16 cellular contexts compared by ENCODE assay signal in the genomic region with DNA sequence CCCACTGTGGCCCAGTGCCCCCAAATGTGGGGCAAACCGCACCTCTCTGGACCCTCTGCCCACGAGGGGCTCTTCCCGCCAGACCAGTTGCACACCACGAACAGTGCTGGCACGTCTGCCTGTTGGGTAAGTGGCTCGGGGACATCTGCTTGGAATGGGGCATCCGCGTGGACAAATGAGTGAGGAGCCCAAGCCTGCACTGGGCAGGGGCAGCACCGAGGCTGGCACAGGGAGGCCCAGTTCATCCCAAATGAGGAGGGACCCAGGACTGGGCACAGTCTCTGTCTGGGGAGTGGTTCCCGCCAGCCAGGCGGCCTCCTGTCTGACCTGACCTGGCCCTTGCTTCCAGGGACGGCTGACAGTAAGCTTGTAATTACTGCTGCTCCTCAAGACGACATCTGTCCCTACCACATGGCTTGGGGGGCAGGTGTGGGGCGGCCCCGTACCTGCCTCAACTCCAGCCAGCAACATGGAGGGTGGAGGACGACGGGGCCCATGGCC. TPM values are rescaled to one million over a fixed set of nuclear protein-coding genes. Genes with fewer than 3 reads are reported as not detected.
DNase-seq lines count a peak whose midpoint lies in the region; ATAC-seq and TF ChIP-seq lines count a peak whose summit lies in the region.
"Had no signal": no experiment of that assay in that cellular context is flagged by ENCODE, and none has a peak within 500 bp of the region (broad histone marks: within the 10 kb centered on the region; RNA-seq: fewer than 3 reads in every experiment).

No MANE protein-coding gene starts in this region.

- H3K27me3 Mint-ChIP-seq in activated T-cell treated with anti-CD3 and anti-CD28 coated beads, Interleukin-2, amount 50 U/mL, for 72 hours (ENCODE audit: low read depth) = peaks cover 16% of the 10 kb centered on the region

- ATAC-seq in activated T-cell treated with anti-CD3 and anti-CD28 coated beads, Interleukin-2, amount 50 U/mL, for 72 hours (replicated peaks in 1 of 2) = no peak
- no peak for ATAC-seq in RWPE2 (ENCODE audit: low read depth)
- no peak for ATAC-seq in stimulated activated effector memory CD8-positive, alpha-beta T cell treated with anti-CD3 and anti-CD28 coated beads, Interleukin-12 subunit alpha, Interleukin-12 subunit beta, amount 100 ng/mL, for 72 hours

- H3K4me1 Mint-ChIP-seq in activated T-cell treated with anti-CD3 and anti-CD28 coated beads, Interleukin-2, amount 50 U/mL, for 72 hours (ENCODE audit: low read depth) = peaks cover 12% of the 10 kb centered on the region
- peaks cover 52% of the 10 kb centered on the region for H3K4me1 Mint-ChIP-seq in stimulated activated effector memory CD8-positive, alpha-beta T cell treated with anti-CD3 and anti-CD28 coated beads, Interleukin-12 subunit alpha, Interleukin-12 subunit beta, amount 100 ng/mL, for 72 hours

- H3K36me3 Mint-ChIP-seq in activated T-cell treated with anti-CD3 and anti-CD28 coated beads, Interleukin-2, amount 50 U/mL, for 72 hours (ENCODE audit: insufficient read depth in 2 of 2) = no peaks in the 10 kb centered on the region
- no peaks in the 10 kb centered on the region for H3K36me3 Mint-ChIP-seq in stimulated activated effector memory CD8-positive, alpha-beta T cell treated with anti-CD3 and anti-CD28 coated beads, Interleukin-12 subunit alpha, Interleukin-12 subunit beta, amount 100 ng/mL, for 72 hours

- H3K27ac ChIP-seq in RWPE2 (ENCODE audit: poor library complexity, severe bottlenecking) = no peak overlapping the region
- H3K27ac ChIP-seq: parathyroid adenoma, suprapubic skin had no signal

- H3K4me3 Mint-ChIP-seq in activated T-cell treated with anti-CD3 and anti-CD28 coated beads, Interleukin-2, amount 50 U/mL, for 72 hours = peak overlapping the region; percentile 3 to 21
- H3K4me3 Mint-ChIP-seq in stimulated activated effector memory CD8-positive, alpha-beta T cell treated with anti-CD3 and anti-CD28 coated beads, Interleukin-12 subunit alpha, Interleukin-12 subunit beta, amount 100 ng/mL, for 72 hours = peak overlapping the region; percentile 81
- H3K4me3 Mint-ChIP-seq: mesothelial cell of epicardium had no signal

- no peaks in the 10 kb centered on the region for H3K9me3 Mint-ChIP-seq in activated T-cell treated with anti-CD3 and anti-CD28 coated beads, Interleukin-2, amount 50 U/mL, for 72 hours
- H3K9me3 Mint-ChIP-seq in stimulated activated effector memory CD8-positive, alpha-beta T cell treated with anti-CD3 and anti-CD28 coated beads, Interleukin-12 subunit alpha, Interleukin-12 subunit beta, amount 100 ng/mL, for 72 hours = no peaks in the 10 kb centered on the region
- H3K9me3 Mint-ChIP-seq: mesothelial cell of epicardium had no signal

- H3K4me1 ChIP-seq in RWPE2 (ENCODE audit: insufficient read depth, poor library complexity, severe bottlenecking) = no peaks in the 10 kb centered on the region
- H3K4me1 ChIP-seq: parathyroid adenoma had no signal

- H3K4me3 ChIP-seq in RWPE2 (ENCODE audit: severe bottlenecking) (no peak overlapping the region), fibroblast of villous mesenchyme (ENCODE audit: low read depth, low read length) (peak overlapping the region; percentile 89)
- H3K4me3 ChIP-seq: suprapubic skin had no signal

- no peak overlapping the region for H3K27ac Mint-ChIP-seq in activated T-cell treated with anti-CD3 and anti-CD28 coated beads, Interleukin-2, amount 50 U/mL, for 72 hours
- no peak overlapping the region for H3K27ac Mint-ChIP-seq in stimulated activated effector memory CD8-positive, alpha-beta T cell treated with anti-CD3 and anti-CD28 coated beads, Interleukin-12 subunit alpha, Interleukin-12 subunit beta, amount 100 ng/mL, for 72 hours
- H3K27ac Mint-ChIP-seq: mesothelial cell of epicardium had no signal

- H3K27me3 ChIP-seq in RWPE2 (ENCODE audit: insufficient read depth, poor library complexity, severe bottlenecking) = peaks cover 37% of the 10 kb centered on the region

- no peak for TF ChIP-seq CTCF in RWPE2 (IDR thresholded peaks at IDR 0.05; ENCODE audit: poor library complexity, severe bottlenecking)
- TF ChIP-seq CTCF in fibroblast of villous mesenchyme (IDR thresholded peaks at IDR 0.05; ENCODE audit: insufficient read depth, low read depth, low read length) = no peak

- peak in 1 of 2 donors; percentile 4 for DNase-seq in activated T-cell treated with anti-CD3 and anti-CD28 coated beads, Interleukin-2, amount 50 U/mL, for 72 hours
- no peak for DNase-seq in activated T-cell treated with anti-CD3 and anti-CD28 coated beads, Interleukin-2, amount 50 U/mL, for 1 hour
- DNase-seq in RWPE2 (ENCODE audit: low spot score) (peak; percentile 62), fibroblast of villous mesenchyme (ENCODE audit: low read depth) (no peak), NCI-H1092 (lab: John Stamatoyannopoulos, UW) (no peak), GM19238 (ENCODE audit: insufficient read length, low spot score) (no peak), NCI-H524 (lab: John Stamatoyannopoulos, UW) (no peak)
- peak in 1 of 2 donors; percentile 50 for DNase-seq in stimulated activated effector memory CD8-positive, alpha-beta T cell treated with anti-CD3 and anti-CD28 coated beads, Interleukin-12 subunit alpha, Interleukin-12 subunit beta, amount 100 ng/mL, for 72 hours (ENCODE audit: low spot score in 2 of 2)
- DNase-seq: activated naive CD4-positive, alpha-beta T cell treated with Interleukin-2 at 50 U/mL for 16 hours; NCI-H2029 treated with DMSO at 0.1 percent for 48 hours; NCI-H510A treated with DMSO at 0.1 percent for 48 hours; OCI-M1; stimulated activated CD4-positive, alpha-beta T cell treated with anti-CD3 and anti-CD28 coated beads, Interleukin-2, amount 100 ng/mL, for 48 hours had no signal

- no peaks in the 10 kb centered on the region for H3K9me3 ChIP-seq in RWPE2 (ENCODE audit: severe bottlenecking)
- H3K9me3 ChIP-seq: suprapubic skin had no signal

- no peaks in the 10 kb centered on the region for H3K36me3 ChIP-seq in RWPE2 (ENCODE audit: low read depth)
- H3K36me3 ChIP-seq: suprapubic skin had no signal

RNA-seq across cellular contexts. Expression of a gene that starts 3.2 kb away (rescaled TPM):
- 1 to 10 TPM; 7.0 to 8.2 TPM for total RNA-seq in activated T-cell treated with anti-CD3 and anti-CD28 coated beads, Interleukin-2, amount 50 U/mL, for 72 hours
- 197 and 601 TPM in 2 replicates for total RNA-seq in fibroblast of villous mesenchyme

RNA-seq across cellular contexts. Expression of a gene that starts 55.9 kb away (rescaled TPM):
- total RNA-seq in activated T-cell treated with anti-CD3 and anti-CD28 coated beads, Interleukin-2, amount 50 U/mL, for 72 hours = 1 to 10 TPM; 2.3 to 3.9 TPM
- 2.9 and 3.0 TPM in 2 replicates for total RNA-seq in fibroblast of villous mesenchyme

Comparison
In these comparisons a context has a peak if more than half of its experiments do, and no peak if none do; other contexts are left out.
1. RNA of a gene that starts 3.2 kb away (total RNA-seq): 197 to 601 TPM in fibroblast of villous mesenchyme; 7.0 to 8.2 TPM in activated T-cell treated with anti-CD3 and anti-CD28 coated beads, Interleukin-2, amount 50 U/mL, for 72 hours; every median in the first group is over 10 times any median in the second.